In the genomic region with DNA sequence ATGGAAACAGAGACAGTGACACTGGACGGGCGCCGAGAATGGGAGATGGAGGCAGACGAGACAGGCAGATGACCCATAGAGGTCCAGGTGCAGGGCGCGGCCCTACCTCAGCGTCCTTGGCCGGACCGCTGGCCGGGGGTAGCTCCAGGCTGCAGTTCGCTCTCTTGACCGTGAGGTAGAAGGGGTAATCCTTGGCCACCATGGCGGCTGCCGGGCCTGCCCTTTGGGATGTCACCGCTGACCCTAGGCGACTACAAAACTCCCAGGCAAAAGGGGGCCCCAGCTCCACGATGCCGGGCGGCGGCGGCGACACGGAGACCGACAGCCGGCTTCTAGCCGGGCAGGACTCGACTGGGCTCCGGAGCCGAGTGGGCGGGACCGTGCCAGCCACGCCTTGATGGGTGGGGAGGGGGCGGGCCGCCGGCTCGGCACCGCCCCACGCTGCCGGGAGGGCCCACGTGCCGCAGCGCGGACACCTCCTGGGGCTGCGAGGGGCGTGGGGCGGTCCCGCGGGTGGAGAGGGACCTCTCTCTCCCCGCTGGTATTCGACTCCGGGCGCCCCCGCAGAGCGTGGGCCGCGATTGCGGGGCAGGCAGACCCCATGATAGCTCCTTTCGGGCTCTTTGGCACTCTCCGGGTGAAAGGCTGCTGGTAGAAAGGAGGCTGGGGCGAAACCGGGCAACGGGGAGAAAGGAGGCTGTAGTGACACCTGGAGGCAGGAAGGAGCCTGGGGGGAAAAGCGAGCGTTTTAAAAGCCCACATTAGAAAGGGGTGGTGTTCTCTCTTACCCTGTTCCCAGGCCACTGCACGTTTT, we compare ENCODE assay signal across 1 cellular context.
TF ChIP-seq lines count a peak whose summit lies in the region.

A gene with protein sequence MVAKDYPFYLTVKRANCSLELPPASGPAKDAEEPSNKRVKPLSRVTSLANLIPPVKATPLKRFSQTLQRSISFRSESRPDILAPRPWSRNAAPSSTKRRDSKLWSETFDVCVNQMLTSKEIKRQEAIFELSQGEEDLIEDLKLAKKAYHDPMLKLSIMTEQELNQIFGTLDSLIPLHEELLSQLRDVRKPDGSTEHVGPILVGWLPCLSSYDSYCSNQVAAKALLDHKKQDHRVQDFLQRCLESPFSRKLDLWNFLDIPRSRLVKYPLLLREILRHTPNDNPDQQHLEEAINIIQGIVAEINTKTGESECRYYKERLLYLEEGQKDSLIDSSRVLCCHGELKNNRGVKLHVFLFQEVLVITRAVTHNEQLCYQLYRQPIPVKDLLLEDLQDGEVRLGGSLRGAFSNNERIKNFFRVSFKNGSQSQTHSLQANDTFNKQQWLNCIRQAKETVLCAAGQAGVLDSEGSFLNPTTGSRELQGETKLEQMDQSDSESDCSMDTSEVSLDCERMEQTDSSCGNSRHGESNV (minus strand): TSS at position 353 of the 814 bp plus-strand sequence. CDS start 151 bp downstream, at position 202.

TF ChIP-seq in HepG2, 621 proteins besides CTCF, POLR2A, EP300 and RAD21 (continued from another document and continues in another):
- TF ChIP-seq, protein P1, sequence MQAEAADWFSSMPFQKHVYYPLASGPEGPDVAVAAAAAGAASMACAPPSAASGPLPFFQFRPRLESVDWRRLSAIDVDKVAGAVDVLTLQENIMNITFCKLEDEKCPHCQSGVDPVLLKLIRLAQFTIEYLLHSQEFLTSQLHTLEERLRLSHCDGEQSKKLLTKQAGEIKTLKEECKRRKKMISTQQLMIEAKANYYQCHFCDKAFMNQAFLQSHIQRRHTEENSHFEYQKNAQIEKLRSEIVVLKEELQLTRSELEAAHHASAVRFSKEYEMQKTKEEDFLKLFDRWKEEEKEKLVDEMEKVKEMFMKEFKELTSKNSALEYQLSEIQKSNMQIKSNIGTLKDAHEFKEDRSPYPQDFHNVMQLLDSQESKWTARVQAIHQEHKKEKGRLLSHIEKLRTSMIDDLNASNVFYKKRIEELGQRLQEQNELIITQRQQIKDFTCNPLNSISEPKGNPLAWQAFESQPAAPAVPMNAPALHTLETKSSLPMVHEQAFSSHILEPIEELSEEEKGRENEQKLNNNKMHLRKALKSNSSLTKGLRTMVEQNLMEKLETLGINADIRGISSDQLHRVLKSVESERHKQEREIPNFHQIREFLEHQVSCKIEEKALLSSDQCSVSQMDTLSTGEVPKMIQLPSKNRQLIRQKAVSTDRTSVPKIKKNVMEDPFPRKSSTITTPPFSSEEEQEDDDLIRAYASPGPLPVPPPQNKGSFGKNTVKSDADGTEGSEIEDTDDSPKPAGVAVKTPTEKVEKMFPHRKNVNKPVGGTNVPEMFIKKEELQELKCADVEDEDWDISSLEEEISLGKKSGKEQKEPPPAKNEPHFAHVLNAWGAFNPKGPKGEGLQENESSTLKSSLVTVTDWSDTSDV (CRISPR knock-in tag; IDR thresholded peaks at IDR 0.05), result no peak
- TF ChIP-seq SMAD9 (CRISPR knock-in tag; IDR thresholded peaks at IDR 0.05) (no peak), RFX3 (CRISPR knock-in tag; IDR thresholded peaks at IDR 0.05) (no peak), ZBTB20 (CRISPR knock-in tag; IDR thresholded peaks at IDR 0.05; ENCODE audit: borderline replicate concordance, low read depth) (no peak), ZNF615 (CRISPR knock-in tag; IDR thresholded peaks at IDR 0.05; ENCODE audit: borderline replicate concordance) (no peak), ZNF468 (CRISPR knock-in tag; IDR thresholded peaks at IDR 0.05) (peak; percentile 57; the same call in 1 of the 2 replicates), RNF2 (conservative IDR thresholded peaks at IDR 0.05; ENCODE audit: low read depth) (peak; percentile 93), GTF2F1 (IDR thresholded peaks at IDR 0.05; ENCODE audit: low read length) (no peak), DNMT3B (CRISPR knock-in tag; conservative IDR thresholded peaks at IDR 0.05) (no peak), JARID2 (CRISPR knock-in tag; IDR thresholded peaks at IDR 0.05; ENCODE audit: insufficient replicate concordance) (no peak), ZNF251 (CRISPR knock-in tag; IDR thresholded peaks at IDR 0.05) (no peak), RARG (CRISPR knock-in tag; IDR thresholded peaks at IDR 0.05; ENCODE audit: low read depth) (no peak), ZNF781 (CRISPR knock-in tag; IDR thresholded peaks at IDR 0.05; ENCODE audit: borderline replicate concordance, not compliant biosample characterization) (no peak), ZNF101 (CRISPR knock-in tag; IDR thresholded peaks at IDR 0.05; ENCODE audit: borderline replicate concordance, low read depth) (no peak), SRSF1 (optimal IDR thresholded peaks at IDR 0.05; ENCODE audit: low read depth, low read length) (peak; percentile 36), KIAA2018 (CRISPR knock-in tag; IDR thresholded peaks at IDR 0.05; ENCODE audit: borderline replicate concordance) (no peak), CBX1 (IDR thresholded peaks at IDR 0.05; ENCODE audit: low read depth) (no peak), NR1H2 (CRISPR knock-in tag; IDR thresholded peaks at IDR 0.05; ENCODE audit: borderline replicate concordance, low read depth) (no peak), ZNF672 (CRISPR knock-in tag; IDR thresholded peaks at IDR 0.05) (no peak), YEATS4 (CRISPR knock-in tag; IDR thresholded peaks at IDR 0.05; ENCODE audit: borderline replicate concordance) (peak; percentile 78; the same call in 1 of the 2 replicates), ZNF607 (CRISPR knock-in tag; IDR thresholded peaks at IDR 0.05; ENCODE audit: borderline replicate concordance) (peak; percentile 70; the same call in 1 of the 2 replicates), PBX3 (CRISPR knock-in tag; IDR thresholded peaks at IDR 0.05; ENCODE audit: borderline replicate concordance) (no peak), SRY (CRISPR knock-in tag; IDR thresholded peaks at IDR 0.05) (peak; percentile 71; the same call in 1 of the 2 replicates), ZNF331 (CRISPR knock-in tag; IDR thresholded peaks at IDR 0.05) (no peak)
- TF ChIP-seq, protein P2, sequence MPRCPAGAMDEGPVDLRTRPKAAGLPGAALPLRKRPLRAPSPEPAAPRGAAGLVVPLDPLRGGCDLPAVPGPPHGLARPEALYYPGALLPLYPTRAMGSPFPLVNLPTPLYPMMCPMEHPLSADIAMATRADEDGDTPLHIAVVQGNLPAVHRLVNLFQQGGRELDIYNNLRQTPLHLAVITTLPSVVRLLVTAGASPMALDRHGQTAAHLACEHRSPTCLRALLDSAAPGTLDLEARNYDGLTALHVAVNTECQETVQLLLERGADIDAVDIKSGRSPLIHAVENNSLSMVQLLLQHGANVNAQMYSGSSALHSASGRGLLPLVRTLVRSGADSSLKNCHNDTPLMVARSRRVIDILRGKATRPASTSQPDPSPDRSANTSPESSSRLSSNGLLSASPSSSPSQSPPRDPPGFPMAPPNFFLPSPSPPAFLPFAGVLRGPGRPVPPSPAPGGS (CRISPR knock-in tag; IDR thresholded peaks at IDR 0.05), result peak; percentile 67
- TF ChIP-seq, protein P3, sequence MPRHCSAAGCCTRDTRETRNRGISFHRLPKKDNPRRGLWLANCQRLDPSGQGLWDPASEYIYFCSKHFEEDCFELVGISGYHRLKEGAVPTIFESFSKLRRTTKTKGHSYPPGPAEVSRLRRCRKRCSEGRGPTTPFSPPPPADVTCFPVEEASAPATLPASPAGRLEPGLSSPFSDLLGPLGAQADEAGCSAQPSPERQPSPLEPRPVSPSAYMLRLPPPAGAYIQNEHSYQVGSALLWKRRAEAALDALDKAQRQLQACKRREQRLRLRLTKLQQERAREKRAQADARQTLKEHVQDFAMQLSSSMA (CRISPR knock-in tag; IDR thresholded peaks at IDR 0.05), result no peak
- TF ChIP-seq, protein P4, sequence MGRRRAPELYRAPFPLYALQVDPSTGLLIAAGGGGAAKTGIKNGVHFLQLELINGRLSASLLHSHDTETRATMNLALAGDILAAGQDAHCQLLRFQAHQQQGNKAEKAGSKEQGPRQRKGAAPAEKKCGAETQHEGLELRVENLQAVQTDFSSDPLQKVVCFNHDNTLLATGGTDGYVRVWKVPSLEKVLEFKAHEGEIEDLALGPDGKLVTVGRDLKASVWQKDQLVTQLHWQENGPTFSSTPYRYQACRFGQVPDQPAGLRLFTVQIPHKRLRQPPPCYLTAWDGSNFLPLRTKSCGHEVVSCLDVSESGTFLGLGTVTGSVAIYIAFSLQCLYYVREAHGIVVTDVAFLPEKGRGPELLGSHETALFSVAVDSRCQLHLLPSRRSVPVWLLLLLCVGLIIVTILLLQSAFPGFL (CRISPR knock-in tag; IDR thresholded peaks at IDR 0.05), result no peak
- TF ChIP-seq, protein P5, sequence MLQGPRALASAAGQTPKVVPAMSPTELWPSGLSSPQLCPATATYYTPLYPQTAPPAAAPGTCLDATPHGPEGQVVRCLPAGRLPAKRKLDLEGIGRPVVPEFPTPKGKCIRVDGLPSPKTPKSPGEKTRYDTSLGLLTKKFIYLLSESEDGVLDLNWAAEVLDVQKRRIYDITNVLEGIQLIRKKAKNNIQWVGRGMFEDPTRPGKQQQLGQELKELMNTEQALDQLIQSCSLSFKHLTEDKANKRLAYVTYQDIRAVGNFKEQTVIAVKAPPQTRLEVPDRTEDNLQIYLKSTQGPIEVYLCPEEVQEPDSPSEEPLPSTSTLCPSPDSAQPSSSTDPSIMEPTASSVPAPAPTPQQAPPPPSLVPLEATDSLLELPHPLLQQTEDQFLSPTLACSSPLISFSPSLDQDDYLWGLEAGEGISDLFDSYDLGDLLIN (CRISPR knock-in tag; IDR thresholded peaks at IDR 0.05; ENCODE audit: borderline replicate concordance), result no peak
- TF ChIP-seq, protein P6, sequence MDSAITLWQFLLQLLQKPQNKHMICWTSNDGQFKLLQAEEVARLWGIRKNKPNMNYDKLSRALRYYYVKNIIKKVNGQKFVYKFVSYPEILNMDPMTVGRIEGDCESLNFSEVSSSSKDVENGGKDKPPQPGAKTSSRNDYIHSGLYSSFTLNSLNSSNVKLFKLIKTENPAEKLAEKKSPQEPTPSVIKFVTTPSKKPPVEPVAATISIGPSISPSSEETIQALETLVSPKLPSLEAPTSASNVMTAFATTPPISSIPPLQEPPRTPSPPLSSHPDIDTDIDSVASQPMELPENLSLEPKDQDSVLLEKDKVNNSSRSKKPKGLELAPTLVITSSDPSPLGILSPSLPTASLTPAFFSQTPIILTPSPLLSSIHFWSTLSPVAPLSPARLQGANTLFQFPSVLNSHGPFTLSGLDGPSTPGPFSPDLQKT (CRISPR knock-in tag; IDR thresholded peaks at IDR 0.05; ENCODE audit: borderline replicate concordance), result no peak
- TF ChIP-seq, protein P7, sequence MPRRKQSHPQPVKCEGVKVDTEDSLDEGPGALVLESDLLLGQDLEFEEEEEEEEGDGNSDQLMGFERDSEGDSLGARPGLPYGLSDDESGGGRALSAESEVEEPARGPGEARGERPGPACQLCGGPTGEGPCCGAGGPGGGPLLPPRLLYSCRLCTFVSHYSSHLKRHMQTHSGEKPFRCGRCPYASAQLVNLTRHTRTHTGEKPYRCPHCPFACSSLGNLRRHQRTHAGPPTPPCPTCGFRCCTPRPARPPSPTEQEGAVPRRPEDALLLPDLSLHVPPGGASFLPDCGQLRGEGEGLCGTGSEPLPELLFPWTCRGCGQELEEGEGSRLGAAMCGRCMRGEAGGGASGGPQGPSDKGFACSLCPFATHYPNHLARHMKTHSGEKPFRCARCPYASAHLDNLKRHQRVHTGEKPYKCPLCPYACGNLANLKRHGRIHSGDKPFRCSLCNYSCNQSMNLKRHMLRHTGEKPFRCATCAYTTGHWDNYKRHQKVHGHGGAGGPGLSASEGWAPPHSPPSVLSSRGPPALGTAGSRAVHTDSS (CRISPR knock-in tag; conservative IDR thresholded peaks at IDR 0.05), result 0 out of 2 replicates have a peak, but pooled peaks have one; percentile 12
